ENCODE assay signal across 8 cellular contexts in genomic region chr18:3652380-3653262, GRCh38.
DNase-seq lines count a peak whose midpoint lies in the region; ATAC-seq, FAIRE-seq and TF ChIP-seq lines count a peak whose summit lies in the region.

No MANE protein-coding gene starts in this region.

- H3K9me3 Mint-ChIP-seq in neural crest cell: no peaks in the 10 kb centered on the region
- no peaks in the 10 kb centered on the region for H3K9me3 Mint-ChIP-seq in CD4-positive, alpha-beta T cell

- peak overlapping the region; percentile 7; the same call in 1 of the 2 replicates for H2BK12ac ChIP-seq in H1 (ENCODE audit: low read depth, low read length)

- H3K27me3 ChIP-seq in ACC112 (ENCODE audit: insufficient read depth, low read length) (no peaks in the 10 kb centered on the region), H1 (replicated peaks in 1 of 4; ENCODE audit: control insufficient read depth in 3 of 4, extremely low read depth in 1 of 4, insufficient read depth in 3 of 4, low read length in 3 of 4) (no peaks in the 10 kb centered on the region), transverse colon (no peaks in the 10 kb centered on the region)
- H3K27me3 ChIP-seq in CD4-positive, alpha-beta T cell (ENCODE audit: control insufficient read depth, insufficient read depth, low read length): no peaks in the 10 kb centered on the region

- TF ChIP-seq EP300 in H1 (IDR thresholded peaks at IDR 0.05; ENCODE audit: borderline replicate concordance in 1 of 2, low read depth in 2 of 2, low read length in 2 of 2): no peak
- no peak for TF ChIP-seq EP300 in transverse colon (IDR thresholded peaks at IDR 0.05; ENCODE audit: low read depth)

- H3K9me3 ChIP-seq in H1 (ENCODE audit: insufficient read depth in 2 of 2, low read depth in 1 of 2, low read length in 1 of 2) (no peaks in the 10 kb centered on the region), transverse colon (no peaks in the 10 kb centered on the region)
- H3K9me3 ChIP-seq in CD4-positive, alpha-beta T cell (ENCODE audit: control insufficient read depth, low read length): no peaks in the 10 kb centered on the region

- ATAC-seq in CD4-positive, alpha-beta T cell (ENCODE audit: poor library complexity): no peak
- ATAC-seq in GM19463 (IDR thresholded peaks at IDR 0.05; ENCODE audit: unreplicated experiment): no peak

- no peak overlapping the region for H3K9ac ChIP-seq in H1 (replicated peaks in 1 of 4; ENCODE audit: extremely low read depth in 1 of 4, low read depth in 3 of 4, low read length in 3 of 4)

- H3K4me2 ChIP-seq in H1 (ENCODE audit: insufficient read depth in 1 of 2, low read depth in 2 of 2, low read length in 2 of 2): no peak overlapping the region

- H3K18ac ChIP-seq in H1 (ENCODE audit: extremely low read depth, low read length): no peak overlapping the region

- H2AFZ ChIP-seq in ACC112 (ENCODE audit: low read length, unreplicated experiment) (peak overlapping the region; percentile 33), H1 (ENCODE audit: low read length) (no peak overlapping the region)

- CTCF ChIA-PET in H1 (lab: Charles Lee; ENCODE audit: partially characterized antibody): interaction anchor here (0.6 to 2.1 kb wide), 6 partner anchors 9 to 407 kb away, joined by 3 to 6 read pairs (median 4); no protein-coding TSS in a partner anchor
- CTCF ChIA-PET in CD4-positive, alpha-beta T cell (lab: Charles Lee): no interaction called here

- no peak overlapping the region for H2BK120ac ChIP-seq in H1 (replicated peaks; ENCODE audit: low read depth, low read length)

- peak overlapping the region; percentile 87 for H3K27ac Mint-ChIP-seq in neural crest cell (ENCODE audit: unreplicated experiment)
- no peak overlapping the region for H3K27ac Mint-ChIP-seq in CD4-positive, alpha-beta T cell

- no peaks in the 10 kb centered on the region for H3K23me2 ChIP-seq in H1 (ENCODE audit: low read depth, low read length)

- peaks cover 67% of the 10 kb centered on the region for H3K4me1 Mint-ChIP-seq in neural crest cell
- no peaks in the 10 kb centered on the region for H3K4me1 Mint-ChIP-seq in CD4-positive, alpha-beta T cell (ENCODE audit: low read depth)

- H3K4ac ChIP-seq in H1 (replicated peaks; ENCODE audit: insufficient read length, low read depth, low read length): no peak overlapping the region

- TF ChIP-seq POLR2A in H1 (IDR thresholded peaks at IDR 0.05; ENCODE audit: control extremely low read depth in 1 of 2, low read depth in 2 of 2, low read length in 2 of 2): no peak
- TF ChIP-seq POLR2A in transverse colon (IDR thresholded peaks at IDR 0.05): no peak

- WGBS in H1 (ENCODE audit: extremely low coverage in 1 of 2, insufficient coverage in 1 of 2, insufficient read length in 1 of 2, insufficient replicate concordance in 2 of 2, low coverage in 1 of 2, low lambda C conversion rate in 2 of 2, missing lambda C conversion rate in 1 of 2), 2 experiments: 87% methylated on average over 13 of the region's 13 CpGs; no CpG with 5 or more reads in 1 of the 2 experiments
- 61 to 71% methylated on average over 10 to 13 of the region's 13 CpGs for WGBS in transverse colon (ENCODE audit: low coverage in 1 of 2), 2 donors

- H3K27ac ChIP-seq in ACC112 (ENCODE audit: low read depth, low read length): peak overlapping the region; percentile 96
- H3K27ac ChIP-seq in H1 (ENCODE audit: low read depth, low read length): no peak overlapping the region
- H3K27ac ChIP-seq in transverse colon: peak overlapping the region; percentile 15 to 57 (median 24)
- H3K27ac ChIP-seq in CD4-positive, alpha-beta T cell (ENCODE audit: low read depth, low read length): no peak overlapping the region

- TF ChIP-seq CTCF in WI38 (IDR thresholded peaks at IDR 0.05; ENCODE audit: low read depth, low read length) (no peak), H1 (IDR thresholded peaks at IDR 0.05; ENCODE audit: control extremely low read depth in 1 of 3, insufficient read depth in 1 of 3, low read depth in 1 of 3, low read length in 3 of 3) (no peak), neural crest cell (conservative IDR thresholded peaks at IDR 0.05) (peak; percentile 34), transverse colon (IDR thresholded peaks at IDR 0.05) (peak in 4 of 5 experiments; percentile 2 to 33 (median 13))
- no peak for TF ChIP-seq CTCF in CD4-positive, alpha-beta T cell (IDR thresholded peaks at IDR 0.05)

- H4K8ac ChIP-seq in H1 (ENCODE audit: extremely low read depth, insufficient read depth, low read length): no peak overlapping the region

- H3K4me3 ChIP-seq in ACC112 (ENCODE audit: low read depth, low read length) (peak overlapping the region; percentile 46), WI38 (ENCODE audit: low read depth, low read length) (peak overlapping the region; percentile 41), H1 (ENCODE audit: extremely low read depth in 1 of 4, insufficient read depth in 2 of 4, low read depth in 3 of 4, low read length in 4 of 4) (no peak overlapping the region), transverse colon (no peak overlapping the region)

- H2BK5ac ChIP-seq in H1 (ENCODE audit: low read depth, low read length): 0 out of 2 replicates have a peak overlapping the region, but pooled peaks have one; percentile 41

- H3K27me3 Mint-ChIP-seq in neural crest cell (ENCODE audit: low read depth): no peaks in the 10 kb centered on the region
- H3K27me3 Mint-ChIP-seq in CD4-positive, alpha-beta T cell: no peaks in the 10 kb centered on the region

- POLR2A ChIA-PET in H1 (lab: Charles Lee; ENCODE audit: partially characterized antibody): interaction anchor here (0.8 to 6.3 kb wide), 5 partner anchors 12 to 67 kb away, joined by 3 to 37 read pairs (median 5); no protein-coding TSS in a partner anchor
- POLR2A ChIA-PET in CD4-positive, alpha-beta T cell (lab: Charles Lee): no interaction called here

- no peaks in the 10 kb centered on the region for H4K20me1 ChIP-seq in H1 (replicated peaks in 1 of 2; ENCODE audit: control insufficient read depth in 1 of 2, insufficient read depth in 2 of 2, low read length in 2 of 2)

- intact Hi-C loops in transverse colon (cut with DNase I; ENCODE audit: low total_unique reads): no loop called here
- intact Hi-C loops in CD4-positive, alpha-beta T cell (cut with DNase I, micrococcal nuclease): no loop called here

- H3K79me2 ChIP-seq in ACC112 (ENCODE audit: control insufficient read depth, insufficient read depth, low read length, unreplicated experiment) (no peaks in the 10 kb centered on the region), H1 (ENCODE audit: control insufficient read depth in 1 of 2, insufficient read depth in 2 of 2, low read length in 2 of 2) (no peaks in the 10 kb centered on the region)

- no peak overlapping the region for H3K23ac ChIP-seq in H1 (ENCODE audit: insufficient read length)

- in situ Hi-C loops in transverse colon (cut with MboI; ENCODE audit: low pct_ligation_motif_present in 1 of 4, low pct_unique_long_range_greater_than_20kb in 1 of 4, low sequenced_read_pairs in 3 of 4): no loop called here

- H3K36me3 ChIP-seq in ACC112 (ENCODE audit: insufficient read depth, low read length) (no peaks in the 10 kb centered on the region), H1 (ENCODE audit: control insufficient read depth in 2 of 4, insufficient read depth in 4 of 4, low read length in 3 of 4) (no peaks in the 10 kb centered on the region), transverse colon (no peaks in the 10 kb centered on the region)

- H3K4me1 ChIP-seq in ACC112 (ENCODE audit: control insufficient read depth, insufficient read depth, low read length, unreplicated experiment): peaks cover 50% of the 10 kb centered on the region
- H3K4me1 ChIP-seq in H1 (replicated peaks in 1 of 4; ENCODE audit: control insufficient read depth in 3 of 4, insufficient read depth in 4 of 4, low read length in 3 of 4): peaks cover 0 to 9% (median 4%) of the 10 kb centered on the region in 4 experiments; a peak in 6 of 7 replicates
- peaks cover 0 to 29% (median 15%) of the 10 kb centered on the region in 4 donors for H3K4me1 ChIP-seq in transverse colon

- H3K36me3 Mint-ChIP-seq in neural crest cell (ENCODE audit: low read depth): no peaks in the 10 kb centered on the region
- no peaks in the 10 kb centered on the region for H3K36me3 Mint-ChIP-seq in CD4-positive, alpha-beta T cell (ENCODE audit: low read depth)

- no peaks in the 10 kb centered on the region for H3K79me1 ChIP-seq in H1 (ENCODE audit: low read depth, low read length)

- H2BK15ac ChIP-seq in H1 (ENCODE audit: low read length): no peak overlapping the region

- no peak for TF ChIP-seq RAD21 in H1 (IDR thresholded peaks at IDR 0.05 in 1 of 2, conservative IDR thresholded peaks at IDR 0.05 in 1 of 2; ENCODE audit: low read depth in 2 of 2, low read length in 2 of 2)

- H2AK5ac ChIP-seq in H1 (ENCODE audit: low read depth, low read length): no peak overlapping the region

- FAIRE-seq in H1 (lab: Jason Lieb, UNC): no peak

- DNase-seq in HT1080 (ENCODE audit: low read depth) (peak; percentile 98), H1 (ENCODE audit: low read depth in 1 of 2, low spot score in 2 of 2) (peak in 1 of 2 experiments; percentile 51), neural crest cell (ENCODE audit: low read depth, low spot score) (peak; percentile 29), transverse colon (peak; percentile 70)
- no peak for DNase-seq in CD4-positive, alpha-beta T cell

- peak overlapping the region; percentile 50 for H3K4me3 Mint-ChIP-seq in neural crest cell
- H3K4me3 Mint-ChIP-seq in CD4-positive, alpha-beta T cell: no peak overlapping the region

- H4K91ac ChIP-seq in H1 (replicated peaks; ENCODE audit: insufficient read length, low read length): no peak overlapping the region

- no peak overlapping the region for H3K56ac ChIP-seq in H1 (replicated peaks; ENCODE audit: insufficient read length, low read depth, low read length)

- H4K5ac ChIP-seq in H1 (ENCODE audit: insufficient read length, low read depth, low read length): no peak overlapping the region

- peak overlapping the region; percentile 15; the same call in 1 of the 2 replicates for H2BK20ac ChIP-seq in H1 (ENCODE audit: low read length)

- no peak overlapping the region for H3K14ac ChIP-seq in H1 (ENCODE audit: insufficient read length)

TF ChIP-seq in H1, 55 proteins besides CTCF, POLR2A, EP300 and RAD21:
- TF ChIP-seq RBBP5 (IDR thresholded peaks at IDR 0.05; ENCODE audit: borderline replicate concordance, low read depth, low read length): no peak
- TF ChIP-seq BACH1 (IDR thresholded peaks at IDR 0.05; ENCODE audit: low read length): peak; percentile 95
- TF ChIP-seq MAFK (IDR thresholded peaks at IDR 0.05; ENCODE audit: low read depth, low read length): peak; percentile 75; the same call in 1 of the 2 replicates
- TF ChIP-seq JUND (IDR thresholded peaks at IDR 0.05; ENCODE audit: low read length): peak; percentile 62; the same call in 1 of the 2 replicates

Comparison
In these comparisons a context has a peak if more than half of its experiments do, and no peak if none do; other contexts are left out.
1. H3K27ac ChIP-seq: peak in ACC112 (single experiment) and transverse colon (4 of 4); none in H1 (single experiment) and CD4-positive, alpha-beta T cell (single experiment).
2. H3K4me3 ChIP-seq: peak in ACC112 (single experiment) and WI38 (single experiment); none in H1 (0 of 4) and transverse colon (0 of 4).
3. DNase-seq: peak in HT1080 (single experiment), neural crest cell (single experiment) and transverse colon (single experiment); none in CD4-positive, alpha-beta T cell (0 of 10).
4. CTCF ChIP-seq: peak in neural crest cell (single experiment) and transverse colon (4 of 5); none in WI38 (single experiment), H1 (0 of 3) and CD4-positive, alpha-beta T cell (single experiment).